Comparison of ENCODE assay signal across 28 cellular contexts in the genomic region with DNA sequence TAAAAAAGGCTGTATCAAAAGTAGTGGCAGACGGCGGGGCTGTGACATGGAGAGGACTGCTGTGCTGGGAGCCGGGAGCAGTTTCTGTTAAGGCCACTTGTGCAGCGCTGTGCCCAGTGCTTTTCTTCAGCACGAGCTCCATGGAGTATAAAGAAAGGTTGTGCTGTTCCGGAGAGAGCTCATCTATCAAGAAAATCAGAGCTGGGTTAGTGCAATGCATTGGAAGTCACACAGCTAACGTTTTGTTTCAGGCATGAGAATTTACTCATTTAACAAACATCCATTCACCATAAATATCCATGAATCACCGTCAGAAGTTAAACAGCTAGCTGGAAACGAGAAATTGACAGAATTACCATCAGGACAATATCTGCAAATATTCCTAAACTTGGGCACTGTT.
A peak's percentile ranks its signal among the peaks of the same experiment; 100 is the strongest.
DNase-seq lines count a peak whose midpoint lies in the region; ATAC-seq and TF ChIP-seq lines count a peak whose summit lies in the region.
"Had no signal": no experiment of that assay in that cellular context is flagged by ENCODE, and none has a peak within 500 bp of the region (broad histone marks: within the 10 kb centered on the region; RNA-seq: fewer than 3 reads in every experiment).

No MANE protein-coding gene starts in this region.

- peaks cover 7% of the 10 kb centered on the region; the same call in 1 of the 2 replicates for H3F3A ChIP-seq in GM23248 (ENCODE audit: insufficient read depth)

- H3K36me3 ChIP-seq in GM23248 (ENCODE audit: low read depth) (no peaks in the 10 kb centered on the region), SJSA1 (peaks cover 7% of the 10 kb centered on the region; the same call in 1 of the 2 replicates), gastrocnemius medialis (no peaks in the 10 kb centered on the region)
- H3K36me3 ChIP-seq: neural progenitor cell, right lobe of liver, uterus had no signal

- peaks cover 0 to 5% (median 0%) of the 10 kb centered on the region in 5 donors for H3K27me3 Mint-ChIP-seq in naive thymus-derived CD8-positive, alpha-beta T cell
- H3K27me3 Mint-ChIP-seq: CD4-positive, alpha-beta T cell had no signal

- peaks cover 22% of the 10 kb centered on the region; the same call in 1 of the 2 replicates for H3K79me2 ChIP-seq in GM23248 (ENCODE audit: insufficient read depth)

- peak overlapping the region; percentile 35 for H3K27ac ChIP-seq in AG04450 (ENCODE audit: low read depth, low read length)
- 0 out of 2 replicates have a peak overlapping the region, but pooled peaks have one; percentile 22 for H3K27ac ChIP-seq in GM23248
- H3K27ac ChIP-seq in SJSA1: peak overlapping the region; percentile 62
- H3K27ac ChIP-seq in gastrocnemius medialis: no peak overlapping the region
- H3K27ac ChIP-seq: epithelial cell of prostate, neural progenitor cell, right lobe of liver, stomach, uterus had no signal

- POLR2A ChIA-PET in AG04450 (lab: Yijun Ruan, JAX): no interaction called here
- POLR2A ChIA-PET in naive thymus-derived CD8-positive, alpha-beta T cell (lab: Charles Lee): no interaction called here

- H4K20me1 ChIP-seq in GM23248 (ENCODE audit: insufficient read depth): no peaks in the 10 kb centered on the region

- 0 out of 2 replicates have a peak, but pooled peaks cover 2% of the 10 kb centered on the region for H3K9me3 ChIP-seq in AG04450 (ENCODE audit: control insufficient read depth, insufficient read depth, low read length)
- H3K9me3 ChIP-seq in GM23248 (ENCODE audit: low read depth): no peaks in the 10 kb centered on the region
- no peaks in the 10 kb centered on the region for H3K9me3 ChIP-seq in SJSA1 (replicated peaks)
- H3K9me3 ChIP-seq in gastrocnemius medialis: no peaks in the 10 kb centered on the region
- H3K9me3 ChIP-seq: right lobe of liver, stomach, uterus had no signal

- H3K4me2 ChIP-seq in GM23248 (ENCODE audit: unreplicated experiment): no peak overlapping the region
- H3K4me2 ChIP-seq: neural progenitor cell had no signal

- H3K9ac ChIP-seq in GM23248: no peak overlapping the region
- H3K9ac ChIP-seq: neural progenitor cell had no signal

- peaks cover 8 to 16% (median 10%) of the 10 kb centered on the region in 4 donors for H3K4me1 Mint-ChIP-seq in naive thymus-derived CD8-positive, alpha-beta T cell

- TF ChIP-seq POLR2A in gastrocnemius medialis (IDR thresholded peaks at IDR 0.05): no peak

- peak overlapping the region in 1 of 10 donors; percentile 69 for H3K27ac Mint-ChIP-seq in naive thymus-derived CD8-positive, alpha-beta T cell
- H3K27ac Mint-ChIP-seq: CD4-positive, alpha-beta T cell; neural progenitor cell had no signal

- no peaks in the 10 kb centered on the region for H3K9me3 Mint-ChIP-seq in naive thymus-derived CD8-positive, alpha-beta T cell
- H3K9me3 Mint-ChIP-seq: activated naive CD4-positive, alpha-beta T cell treated with anti-CD3 and anti-CD28 coated beads, Interleukin-2, amount 50 U/mL, for 72 hours; CD4-positive, alpha-beta T cell had no signal

- H3K4me3 ChIP-seq in AG04450 (ENCODE audit: low read depth, low read length): no peak overlapping the region
- H3K4me3 ChIP-seq in GM23248: no peak overlapping the region
- no peak overlapping the region for H3K4me3 ChIP-seq in SJSA1
- H3K4me3 ChIP-seq in foreskin fibroblast (ENCODE audit: low read depth in 1 of 2, low read length in 2 of 2): no peak overlapping the region
- no peak overlapping the region for H3K4me3 ChIP-seq in gastrocnemius medialis
- H3K4me3 ChIP-seq: K562, neural progenitor cell, right lobe of liver, stomach, uterus had no signal

- H3K9me2 ChIP-seq in GM23248 (ENCODE audit: insufficient read depth): no peaks in the 10 kb centered on the region

- in situ Hi-C loops in GM23248 (cut with MboI): no loop called here
- in situ Hi-C loops in gastrocnemius medialis (cut with MboI; ENCODE audit: low sequenced_read_pairs in 4 of 4): no loop called here

- H2AFZ ChIP-seq in GM23248: no peak overlapping the region
- H2AFZ ChIP-seq: neural progenitor cell had no signal

- H3K4me3 Mint-ChIP-seq in naive thymus-derived CD8-positive, alpha-beta T cell: no peak overlapping the region
- H3K4me3 Mint-ChIP-seq: CD4-positive, alpha-beta T cell; neural progenitor cell had no signal

- intact Hi-C loops in gastrocnemius medialis (cut with DNase I; ENCODE audit: low total_unique reads): no loop called here

- CTCF ChIA-PET in AG04450 (lab: Charles Lee): interaction anchor here (0.9 to 2.2 kb wide), 2 partner anchors 33 to 155 kb away, joined by 3 to 15 read pairs; no protein-coding TSS in a partner anchor

- H3K36me3 Mint-ChIP-seq in naive thymus-derived CD8-positive, alpha-beta T cell: peaks cover 0 to 2% (median 0%) of the 10 kb centered on the region in 3 donors
- H3K36me3 Mint-ChIP-seq: activated naive CD4-positive, alpha-beta T cell treated with anti-CD3 and anti-CD28 coated beads, Interleukin-2, amount 50 U/mL, for 72 hours had no signal

- WGBS in GM23248 (ENCODE audit: low coverage in 1 of 2, low lambda C conversion rate in 2 of 2, missing lambda C conversion rate in 2 of 2), 2 experiments: 69 to 70% methylated on average over 9 of the region's 9 CpGs

- TF ChIP-seq CTCF in AG04450 (IDR thresholded peaks at IDR 0.05; ENCODE audit: low read depth, low read length) (no peak), foreskin fibroblast (IDR thresholded peaks at IDR 0.05; ENCODE audit: low read depth, low read length) (no peak), gastrocnemius medialis (IDR thresholded peaks at IDR 0.05 in 4 of 5, conservative IDR thresholded peaks at IDR 0.05 in 1 of 5) (no peak)

- ATAC-seq in gastrocnemius medialis: no peak
- ATAC-seq in naive thymus-derived CD8-positive, alpha-beta T cell: no peak
- ATAC-seq: activated naive CD4-positive, alpha-beta T cell treated with anti-CD3 and anti-CD28 coated beads, Interleukin-2, amount 50 U/mL, for 72 hours; K562; left lobe of liver had no signal

- H3K4me1 ChIP-seq in GM23248 (ENCODE audit: insufficient read depth) (peaks cover 12% of the 10 kb centered on the region; the same call in 1 of the 2 replicates), SJSA1 (replicated peaks) (peaks cover 19% of the 10 kb centered on the region), gastrocnemius medialis (no peaks in the 10 kb centered on the region)
- H3K4me1 ChIP-seq: right lobe of liver, stomach, uterus had no signal

- H3K27me3 ChIP-seq in AG04450 (ENCODE audit: control insufficient read depth, insufficient read depth, low read length) (no peaks in the 10 kb centered on the region), GM23248 (replicated peaks; ENCODE audit: insufficient read depth) (no peaks in the 10 kb centered on the region), SJSA1 (replicated peaks) (no peaks in the 10 kb centered on the region), gastrocnemius medialis (no peaks in the 10 kb centered on the region)
- H3K27me3 ChIP-seq: neural progenitor cell, right lobe of liver, stomach, uterus had no signal

- DNase-seq in AG04450 (ENCODE audit: low read depth, low spot score): no peak
- peak; percentile 52 for DNase-seq in GM23248
- no peak for DNase-seq in SJSA1 (ENCODE audit: low read depth in 1 of 2, low spot score in 2 of 2)
- DNase-seq in foreskin fibroblast: peak; percentile 33 to 50
- no peak for DNase-seq in NCI-H146 (lab: John Stamatoyannopoulos, UW)
- no peak for DNase-seq in gastrocnemius medialis
- no peak for DNase-seq in DMS 273 (lab: John Stamatoyannopoulos, UW; ENCODE audit: unreplicated experiment)
- no peak for DNase-seq in naive thymus-derived CD8-positive, alpha-beta T cell
- DNase-seq: 8988T; activated CD4-positive, alpha-beta T cell treated with anti-CD3 and anti-CD28 coated beads for 4 hours; activated effector memory CD4-positive, alpha-beta T cell treated with Interleukin-2 at 50 U/mL for 16 hours; CD4-positive, alpha-beta T cell; cortex of kidney; effector memory CD4-positive, alpha-beta T cell; NCI-H1105; NCI-H1930; NCI-H2227 treated with DMSO at 0.1 percent for 48 hours; NCI-H526; right lobe of liver; SHP77; stimulated activated CD4-positive, alpha-beta T cell treated with anti-CD3 and anti-CD28 coated beads, Interleukin-4, amount 100 ng/mL, for 1 hour; stomach; uterus had no signal

Comparison
In these comparisons a context has a peak if more than half of its experiments do, and no peak if none do; other contexts are left out.
1. DNase-seq: peak in GM23248 (single experiment) and foreskin fibroblast (2 of 2); none in AG04450 (single experiment), SJSA1 (0 of 2), NCI-H146 (single experiment), gastrocnemius medialis (0 of 2), DMS 273 (single experiment) and naive thymus-derived CD8-positive, alpha-beta T cell (0 of 10).
2. H3K27ac ChIP-seq: peak in AG04450 (single experiment), GM23248 (single experiment) and SJSA1 (single experiment); none in gastrocnemius medialis (0 of 4).